ENCODE assay signal across 27 cellular contexts in the genomic region with DNA sequence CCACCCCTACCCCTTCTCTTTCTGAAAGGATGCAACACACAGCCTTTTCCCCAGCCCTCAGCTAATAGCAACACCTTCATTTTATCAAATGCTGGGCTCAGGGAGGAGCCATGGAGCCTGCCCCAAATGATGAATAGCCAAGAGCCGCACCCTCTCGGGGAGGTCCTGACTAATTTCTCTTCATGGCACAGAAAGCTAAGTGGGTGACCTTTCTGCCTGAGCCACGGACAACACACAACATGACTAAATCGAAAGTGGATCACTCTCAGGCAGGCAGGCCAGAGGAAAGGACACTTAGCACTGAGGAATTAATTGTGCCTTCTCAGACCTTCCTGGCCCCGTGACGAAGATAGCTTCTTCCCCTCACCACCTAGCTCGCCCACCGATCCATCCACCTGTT.
A peak's percentile ranks its signal among the peaks of the same experiment; 100 is the strongest.
DNase-seq lines count a peak whose midpoint lies in the region; ATAC-seq and TF ChIP-seq lines count a peak whose summit lies in the region.
"Had no signal": no experiment of that assay in that cellular context is flagged by ENCODE, and none has a peak within 500 bp of the region (broad histone marks: within the 10 kb centered on the region; RNA-seq: fewer than 3 reads in every experiment).

No MANE protein-coding gene starts in this region.

- no peak overlapping the region for H4K5ac ChIP-seq in IMR-90 (ENCODE audit: low read depth, low read length)

- POLR2A ChIA-PET in IMR-90 (lab: Charles Lee; ENCODE audit: unreplicated experiment) = no interaction called here

- H3K9ac ChIP-seq in IMR-90 (ENCODE audit: low read depth, low read length) = no peak overlapping the region
- H3K9ac ChIP-seq: BLaER1 had no signal

- no peaks in the 10 kb centered on the region for H4K20me1 ChIP-seq in IMR-90 (ENCODE audit: insufficient read depth, low read length)
- H4K20me1 ChIP-seq: BLaER1 had no signal

- H3K9me1 ChIP-seq in IMR-90 (ENCODE audit: insufficient read depth, low read length) = no peaks in the 10 kb centered on the region

- TF ChIP-seq POLR2A in IMR-90 (IDR thresholded peaks at IDR 0.05; ENCODE audit: low read depth, low read length) = no peak
- no peak for TF ChIP-seq POLR2A in gastrocnemius medialis (IDR thresholded peaks at IDR 0.05)

- no peak overlapping the region for H3K56ac ChIP-seq in IMR-90 (ENCODE audit: extremely low read depth, insufficient read depth, low read length)

- no peak overlapping the region for H3K23ac ChIP-seq in IMR-90 (ENCODE audit: low read depth, low read length)

- no peak overlapping the region for H4K91ac ChIP-seq in IMR-90 (ENCODE audit: insufficient read depth, low read depth, low read length)

- H2BK20ac ChIP-seq in IMR-90 (ENCODE audit: low read depth, low read length) = no peak overlapping the region

- no peak for TF ChIP-seq CTCF in IMR-90 (conservative IDR thresholded peaks at IDR 0.05; ENCODE audit: low read depth, low read length)
- no peak for TF ChIP-seq CTCF in gastrocnemius medialis (IDR thresholded peaks at IDR 0.05 in 4 of 5, conservative IDR thresholded peaks at IDR 0.05 in 1 of 5)

- H4K8ac ChIP-seq in IMR-90 (ENCODE audit: low read depth in 2 of 2, low read length in 2 of 2) = no peak overlapping the region

- H3K27me3 ChIP-seq in IMR-90 (ENCODE audit: control insufficient read depth, insufficient read depth, low read length) = no peaks in the 10 kb centered on the region
- no peaks in the 10 kb centered on the region for H3K27me3 ChIP-seq in MG63
- H3K27me3 ChIP-seq in gastrocnemius medialis = no peaks in the 10 kb centered on the region
- H3K27me3 ChIP-seq: neutrophil had no signal

- in situ Hi-C loops in IMR-90 (cut with MboI; ENCODE audit: low sequenced_read_pairs) = no loop called here
- in situ Hi-C loops in gastrocnemius medialis (cut with MboI; ENCODE audit: low sequenced_read_pairs in 4 of 4) = no loop called here

- no CpG with 5 or more reads among the region's 8 CpGs for WGBS in IMR-90 (ENCODE audit: extremely low coverage in 2 of 2, insufficient read length in 1 of 2), 2 experiments

- H2BK120ac ChIP-seq in IMR-90 (ENCODE audit: low read depth, low read length) = no peak overlapping the region

- CTCF ChIA-PET in IMR-90 (lab: Yijun Ruan, JAX) = no interaction called here

- no peak overlapping the region for H2AFZ ChIP-seq in IMR-90 (replicated peaks; ENCODE audit: low read length, poor library complexity)

- H2BK5ac ChIP-seq in IMR-90 (ENCODE audit: low read depth, low read length, poor library complexity, severe bottlenecking) = no peak overlapping the region

- H3K4me1 ChIP-seq in IMR-90 (ENCODE audit: control insufficient read depth, insufficient read depth, low read length) (no peaks in the 10 kb centered on the region), gastrocnemius medialis (no peaks in the 10 kb centered on the region)
- H3K4me1 ChIP-seq: Caco-2 had no signal

- no peak overlapping the region for H3K18ac ChIP-seq in IMR-90 (ENCODE audit: low read depth, low read length)

- BruUV-seq in IMR-90 (replicated peaks; lab: Mats Ljungman, UMichigan) = no TSS peak

- H3K27ac ChIP-seq in IMR-90 (ENCODE audit: insufficient read depth, low read length) (no peak overlapping the region), gastrocnemius medialis (no peak overlapping the region)
- H3K27ac ChIP-seq: BLaER1, dorsolateral prefrontal cortex, HL-60, neutrophil, RWPE1, skin epidermis, WERI-Rb-1 had no signal

- H3K36me3 ChIP-seq in IMR-90 (ENCODE audit: control insufficient read depth, insufficient read depth, low read length) (no peaks in the 10 kb centered on the region), MG63 (no peaks in the 10 kb centered on the region), gastrocnemius medialis (no peaks in the 10 kb centered on the region)
- H3K36me3 ChIP-seq: BLaER1, neutrophil, WERI-Rb-1 had no signal

- intact Hi-C loops in IMR-90 (cut with micrococcal nuclease) (no loop called here), gastrocnemius medialis (cut with DNase I; ENCODE audit: low total_unique reads) (no loop called here)

- no peak overlapping the region for H3K4me3 ChIP-seq in IMR-90 (ENCODE audit: insufficient read depth, low read depth, low read length)
- H3K4me3 ChIP-seq in MG63 = no peak overlapping the region
- no peak overlapping the region for H3K4me3 ChIP-seq in gastrocnemius medialis
- H3K4me3 ChIP-seq: BLaER1, dorsolateral prefrontal cortex, skin epidermis had no signal

- no peak overlapping the region for H2AK5ac ChIP-seq in IMR-90 (ENCODE audit: low read depth, low read length)

- TF ChIP-seq RAD21 in IMR-90 (IDR thresholded peaks at IDR 0.05; ENCODE audit: low read length) = no peak

- DNase-seq in NCI-H146 (lab: John Stamatoyannopoulos, UW) (peak; percentile 52), NCI-H146 treated with DMSO at 0.1 percent for 48 hours (lab: John Stamatoyannopoulos, UW; ENCODE audit: unreplicated experiment) (no peak), IMR-90 (no peak), RKO (ENCODE audit: low spot score) (peak; percentile 1), kidney tubule cell (ENCODE audit: low spot score) (peak; percentile 34), MG63 (no peak), gastrocnemius medialis (no peak)
- DNase-seq: activated CD4-positive, alpha-beta T cell treated with anti-CD3 and anti-CD28 coated beads, Interleukin-2, amount 50 U/mL, for 1 hour; activated CD8-positive, alpha-beta memory T cell treated with anti-CD3 and anti-CD28 coated beads, Interleukin-2, amount 50 U/mL, for 4 hours; aorta; Caco-2; cerebellar nuclear complex; DND-41; dorsolateral prefrontal cortex; head of caudate nucleus; Kasumi-1; NCI-H1048; NCI-H2081 treated with DMSO at 0.1 percent for 48 hours; stimulated activated CD4-positive, alpha-beta T cell treated with anti-CD3 and anti-CD28 coated beads, Interleukin-1b, Interleukin-23, amount 100 ng/mL, for 48 hours; WERI-Rb-1 had no signal

- no peak overlapping the region for H2BK15ac ChIP-seq in IMR-90 (ENCODE audit: low read depth, low read length)

- no peak overlapping the region for H3K4me2 ChIP-seq in IMR-90 (ENCODE audit: low read depth, low read length)
- H3K4me2 ChIP-seq: BLaER1 had no signal

- no peaks in the 10 kb centered on the region for H3K9me3 ChIP-seq in IMR-90 (ENCODE audit: control insufficient read depth, insufficient read depth, low read length)
- H3K9me3 ChIP-seq in MG63 = no peaks in the 10 kb centered on the region
- no peaks in the 10 kb centered on the region for H3K9me3 ChIP-seq in gastrocnemius medialis
- H3K9me3 ChIP-seq: Caco-2, neutrophil had no signal

- H3K4ac ChIP-seq in IMR-90 (ENCODE audit: low read depth, low read length) = no peak overlapping the region

- dilution Hi-C loops in IMR-90 (cut with HindIII; ENCODE audit: low sequenced_read_pairs, unreplicated experiment) = no loop called here

- H3K14ac ChIP-seq in IMR-90 (replicated peaks; ENCODE audit: low read depth, low read length) = no peak overlapping the region

- H3K79me1 ChIP-seq in IMR-90 (ENCODE audit: low read depth in 1 of 2, low read length in 2 of 2) = no peaks in the 10 kb centered on the region

- ATAC-seq in IMR-90 (ENCODE audit: low read depth) (no peak), HG03442 (IDR thresholded peaks at IDR 0.05; ENCODE audit: unreplicated experiment) (no peak), gastrocnemius medialis (no peak)
- ATAC-seq: activated T-helper 17 cell treated with anti-CD3 and anti-CD28 coated beads, Interleukin-2, amount 50 U/mL, for 72 hours had no signal

- peak overlapping the region; percentile 74 for H2AK9ac ChIP-seq in IMR-90 (replicated peaks; ENCODE audit: low read depth, low read length, poor library complexity)

TF ChIP-seq in IMR-90, 13 proteins besides CTCF, POLR2A, EP300 and RAD21:
- no peak for TF ChIP-seq MXI1 (IDR thresholded peaks at IDR 0.05; ENCODE audit: borderline replicate concordance, low read depth, low read length)

Comparison
In these comparisons a context has a peak if more than half of its experiments do, and no peak if none do; other contexts are left out.
1. DNase-seq: peak in NCI-H146 (single experiment), RKO (single experiment) and kidney tubule cell (single experiment); none in NCI-H146 treated with DMSO at 0.1 percent for 48 hours (single experiment), IMR-90 (single experiment), MG63 (single experiment) and gastrocnemius medialis (0 of 2).